Comparison of ENCODE assay signal across 12 cellular contexts in genomic region chr1:1883092-1883858, GRCh38. TPM values are rescaled to one million over a fixed set of nuclear protein-coding genes. Genes with fewer than 3 reads are reported as not detected.
A peak's percentile ranks its signal among the peaks of the same experiment; 100 is the strongest.
DNase-seq lines count a peak whose midpoint lies in the region; ATAC-seq, FAIRE-seq and TF ChIP-seq lines count a peak whose summit lies in the region.
"Had no signal": no experiment of that assay in that cellular context is flagged by ENCODE, and none has a peak within 500 bp of the region (broad histone marks: within the 10 kb centered on the region; RNA-seq: fewer than 3 reads in every experiment).

No MANE protein-coding gene starts in this region.

- POLR2A ChIA-PET in T-cell (lab: Charles Lee): interaction anchor here (0.5 to 1.1 kb wide), 3 partner anchors 8 to 107 kb away, joined by 3 to 14 read pairs (median 4); no protein-coding TSS in a partner anchor

- no peaks in the 10 kb centered on the region for H3K27me3 Mint-ChIP-seq in activated naive CD4-positive, alpha-beta T cell treated with anti-CD3 and anti-CD28 coated beads, Interleukin-2, amount 50 U/mL, for 24 hours
- no peaks in the 10 kb centered on the region for H3K27me3 Mint-ChIP-seq in T-cell
- peaks cover 4% of the 10 kb centered on the region for H3K27me3 Mint-ChIP-seq in glutamatergic neuron (ENCODE audit: unreplicated experiment)
- no peaks in the 10 kb centered on the region for H3K27me3 Mint-ChIP-seq in stimulated activated memory B cell treated with anti-CD40 and anti-IgM and Interleukin-4, amounts not matched to agents 10 μg/mL and 1 μg/mL and 100 μg/mL, for 72 hours

- ATAC-seq in T-cell (replicated peaks in 1 of 4) (peak in 1 of 4 experiments; percentile 27), GM21529 (IDR thresholded peaks at IDR 0.05; ENCODE audit: unreplicated experiment) (no peak)
- no peak for ATAC-seq in stimulated activated memory B cell treated with anti-CD40 and anti-IgM and Interleukin-4, amounts not matched to agents 10 μg/mL and 1 μg/mL and 100 μg/mL, for 72 hours

- no peak overlapping the region for H3K4me3 ChIP-seq in MG63

- no peaks in the 10 kb centered on the region for H3K9me3 Mint-ChIP-seq in activated naive CD4-positive, alpha-beta T cell treated with anti-CD3 and anti-CD28 coated beads, Interleukin-2, amount 50 U/mL, for 24 hours
- H3K9me3 Mint-ChIP-seq in T-cell: no peaks in the 10 kb centered on the region
- H3K9me3 Mint-ChIP-seq in glutamatergic neuron (ENCODE audit: unreplicated experiment): peaks cover 8% of the 10 kb centered on the region
- H3K9me3 Mint-ChIP-seq in stimulated activated memory B cell treated with anti-CD40 and anti-IgM and Interleukin-4, amounts not matched to agents 10 μg/mL and 1 μg/mL and 100 μg/mL, for 72 hours: no peaks in the 10 kb centered on the region

- CTCF ChIA-PET in T-cell (lab: Charles Lee): interaction anchor here in 1 of 2 donors (0.7 to 0.9 kb wide), 2 partner anchors 15 to 22 kb away, joined by 3 to 5 read pairs; no protein-coding TSS in a partner anchor

- H3K27me3 ChIP-seq in MG63: no peaks in the 10 kb centered on the region

- H3K9me3 ChIP-seq in MG63: no peaks in the 10 kb centered on the region

- H3K4me3 Mint-ChIP-seq in activated naive CD4-positive, alpha-beta T cell treated with anti-CD3 and anti-CD28 coated beads, Interleukin-2, amount 50 U/mL, for 24 hours: peak overlapping the region; percentile 42
- peak overlapping the region; percentile 21 to 58 (median 34) for H3K4me3 Mint-ChIP-seq in T-cell
- H3K4me3 Mint-ChIP-seq in glutamatergic neuron (ENCODE audit: unreplicated experiment): peak overlapping the region; percentile 42
- H3K4me3 Mint-ChIP-seq in stimulated activated memory B cell treated with anti-CD40 and anti-IgM and Interleukin-4, amounts not matched to agents 10 μg/mL and 1 μg/mL and 100 μg/mL, for 72 hours: no peak overlapping the region

- peaks cover 18% of the 10 kb centered on the region for H3K36me3 ChIP-seq in MG63

- peaks cover 4% of the 10 kb centered on the region for H3K36me3 Mint-ChIP-seq in activated naive CD4-positive, alpha-beta T cell treated with anti-CD3 and anti-CD28 coated beads, Interleukin-2, amount 50 U/mL, for 24 hours
- H3K36me3 Mint-ChIP-seq in T-cell (peaks cover 10% of the 10 kb centered on the region), glutamatergic neuron (ENCODE audit: unreplicated experiment) (no peaks in the 10 kb centered on the region)
- H3K36me3 Mint-ChIP-seq in stimulated activated memory B cell treated with anti-CD40 and anti-IgM and Interleukin-4, amounts not matched to agents 10 μg/mL and 1 μg/mL and 100 μg/mL, for 72 hours: peaks cover 9% of the 10 kb centered on the region

- peak overlapping the region; percentile 74 for H3K27ac Mint-ChIP-seq in activated naive CD4-positive, alpha-beta T cell treated with anti-CD3 and anti-CD28 coated beads, Interleukin-2, amount 50 U/mL, for 24 hours
- H3K27ac Mint-ChIP-seq in T-cell: peak overlapping the region; percentile 16 to 49
- H3K27ac Mint-ChIP-seq in glutamatergic neuron (ENCODE audit: unreplicated experiment): no peak overlapping the region
- peak overlapping the region; percentile 75 for H3K27ac Mint-ChIP-seq in stimulated activated memory B cell treated with anti-CD40 and anti-IgM and Interleukin-4, amounts not matched to agents 10 μg/mL and 1 μg/mL and 100 μg/mL, for 72 hours

- no peak for FAIRE-seq in urothelium cell line (lab: Jason Lieb, UNC)

- DNase-seq in activated naive CD4-positive, alpha-beta T cell treated with Interleukin-2 at 50 U/mL for 16 hours: no peak
- no peak for DNase-seq in T-cell
- no peak for DNase-seq in glutamatergic neuron
- DNase-seq in urothelium cell line (ENCODE audit: low spot score): no peak
- DNase-seq in MG63: no peak
- DNase-seq: Calu3, NCI-H2107 had no signal

- no peak for TF ChIP-seq CTCF in glutamatergic neuron (IDR thresholded peaks at IDR 0.05; ENCODE audit: partially characterized antibody, unreplicated experiment)

- H3K4me1 Mint-ChIP-seq in activated naive CD4-positive, alpha-beta T cell treated with anti-CD3 and anti-CD28 coated beads, Interleukin-2, amount 50 U/mL, for 24 hours: peaks cover 77% of the 10 kb centered on the region
- H3K4me1 Mint-ChIP-seq in T-cell (peaks cover 78 to 81% (median 79%) of the 10 kb centered on the region in 3 donors), glutamatergic neuron (ENCODE audit: low read depth, unreplicated experiment) (peaks cover 43% of the 10 kb centered on the region)
- peaks cover 77% of the 10 kb centered on the region for H3K4me1 Mint-ChIP-seq in stimulated activated memory B cell treated with anti-CD40 and anti-IgM and Interleukin-4, amounts not matched to agents 10 μg/mL and 1 μg/mL and 100 μg/mL, for 72 hours

RNA-seq across cellular contexts. Expression of gene GNB1, which starts 7.6 kb away (rescaled TPM):
- total RNA-seq in T-cell: 100 to 1,000 TPM; 208 to 295 (median 261) TPM
- total RNA-seq in glutamatergic neuron (ENCODE audit: unreplicated experiment): 734 TPM
- 327 and 329 TPM in 2 replicates for total RNA-seq in MG63 (2014; rRNA removed; shearing (Covaris generic); ENCODE audit: low replicate concordance)

RNA-seq across cellular contexts. Expression of gene CALML6, which starts 31.8 kb away (rescaled TPM):
- total RNA-seq in T-cell (1 to 10 TPM in 3 of 5 donors, under 1 TPM in 2; 0.82 to 1.3 (median 1.1) TPM), glutamatergic neuron (ENCODE audit: unreplicated experiment) (5.2 TPM)
- 0.20 TPM in 1 of 2 replicates, not detected in the other for total RNA-seq in MG63 (2014; rRNA removed; shearing (Covaris generic); ENCODE audit: low replicate concordance)
- total RNA-seq: H4; T-helper 1 cell treated with Interleukin-12 subunit alpha and Interleukin-12 subunit beta and Interleukin-4 antibody, amounts not matched to agents 30 ng/mL and 1 ng/mL, for 36 hours had no signal

RNA-seq across cellular contexts. Expression of gene TMEM52, which starts 35.8 kb away (rescaled TPM):
- under 1 TPM in 3 of 5 donors, not detected in 2; 0.28 to 0.93 (median 0.69) TPM for total RNA-seq in T-cell
- total RNA-seq in glutamatergic neuron (ENCODE audit: unreplicated experiment): 5.4 TPM
- not detected in 2 replicates for total RNA-seq in MG63 (2014; rRNA removed; shearing (Covaris generic); ENCODE audit: low replicate concordance)
- total RNA-seq: T-helper 1 cell treated with Interleukin-12 subunit alpha and Interleukin-12 subunit beta and Interleukin-4 antibody, amounts not matched to agents 30 ng/mL and 1 ng/mL, for 36 hours had no signal
